ENCODE assay signal across 1 cellular context in genomic region chr18:32770181-32770650, GRCh38.
TF ChIP-seq lines count a peak whose summit lies in the region.

No MANE protein-coding gene starts in this region.

TF ChIP-seq in HepG2, 621 proteins besides CTCF, POLR2A, EP300 and RAD21 (continued from another document):
- TF ChIP-seq POGZ (CRISPR knock-in tag; IDR thresholded peaks at IDR 0.05) = peak; percentile 43; the same call in 1 of the 2 replicates
- no peak for TF ChIP-seq ADNP (CRISPR knock-in tag; IDR thresholded peaks at IDR 0.05)
- TF ChIP-seq TOE1 (CRISPR knock-in tag; IDR thresholded peaks at IDR 0.05) = no peak
- TF ChIP-seq PLRG1 (conservative IDR thresholded peaks at IDR 0.05) = no peak
- 0 out of 2 replicates have a peak, but pooled peaks have one; percentile 3 for TF ChIP-seq ZNF7 (CRISPR knock-in tag; IDR thresholded peaks at IDR 0.05)
- TF ChIP-seq ZBTB44 (CRISPR knock-in tag; IDR thresholded peaks at IDR 0.05) = peak; percentile 64; the same call in 1 of the 2 replicates
- TF ChIP-seq ZMYM4 (CRISPR knock-in tag; IDR thresholded peaks at IDR 0.05) = no peak; the same call in 1 of the 2 replicates
- TF ChIP-seq HNF4G (IDR thresholded peaks at IDR 0.05; ENCODE audit: borderline replicate concordance, low read depth, low read length) = 0 out of 2 replicates have a peak, but pooled peaks have one; percentile 31
- TF ChIP-seq HNF4G (CRISPR knock-in tag; IDR thresholded peaks at IDR 0.05; ENCODE audit: borderline replicate concordance, low read depth) = no peak
- peak; percentile 48; the same call in 1 of the 2 replicates for TF ChIP-seq TBX2 (CRISPR knock-in tag; IDR thresholded peaks at IDR 0.05; ENCODE audit: borderline replicate concordance)
- no peak for TF ChIP-seq CCAR2 (optimal IDR thresholded peaks at IDR 0.05; ENCODE audit: low read depth, low read length)
- TF ChIP-seq ZNF672 (CRISPR knock-in tag; IDR thresholded peaks at IDR 0.05) = no peak; the same call in 1 of the 2 replicates
- no peak for TF ChIP-seq ZNF253 (CRISPR knock-in tag; IDR thresholded peaks at IDR 0.05; ENCODE audit: borderline replicate concordance)
- no peak for TF ChIP-seq KDM3A (CRISPR knock-in tag; IDR thresholded peaks at IDR 0.05; ENCODE audit: low read depth)
- peak; percentile 70 for TF ChIP-seq ETV5 (CRISPR knock-in tag; IDR thresholded peaks at IDR 0.05; ENCODE audit: borderline replicate concordance)
- TF ChIP-seq ZNF12 (CRISPR knock-in tag; IDR thresholded peaks at IDR 0.05) = no peak
- TF ChIP-seq TERF1 (CRISPR knock-in tag; IDR thresholded peaks at IDR 0.05) = no peak
- TF ChIP-seq HMG20B (CRISPR knock-in tag; conservative IDR thresholded peaks at IDR 0.05) = no peak
- 0 out of 2 replicates have a peak, but pooled peaks have one; percentile 2 for TF ChIP-seq ARHGAP35 (CRISPR knock-in tag; IDR thresholded peaks at IDR 0.05; ENCODE audit: borderline replicate concordance)
- no peak for TF ChIP-seq RBM39 (IDR thresholded peaks at IDR 0.05; ENCODE audit: low read depth, low read length, poor library complexity, severe bottlenecking)
- no peak for TF ChIP-seq ZBTB21 (CRISPR knock-in tag; IDR thresholded peaks at IDR 0.05)
